23 cellular contexts compared by ENCODE assay signal in the genomic region with DNA sequence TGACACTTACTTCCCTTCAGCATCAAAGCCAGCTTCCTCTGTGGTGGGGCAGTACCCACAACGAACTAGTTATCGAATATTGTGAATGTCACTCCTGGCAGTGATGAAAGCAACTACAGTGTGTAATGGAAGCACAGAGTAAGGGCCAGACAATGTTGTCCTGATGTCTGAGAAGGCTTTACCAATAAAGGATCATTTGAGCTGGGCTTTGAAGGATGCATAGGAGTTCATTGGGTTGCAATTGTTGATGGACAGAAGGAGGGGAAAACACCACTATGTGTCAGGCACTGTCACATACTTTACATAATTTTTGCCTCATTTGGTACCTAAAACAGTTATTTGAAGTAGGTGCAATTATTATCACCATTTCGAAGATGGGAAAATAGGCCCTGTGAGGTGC. TPM values are rescaled to one million over a fixed set of nuclear protein-coding genes. Genes with fewer than 3 reads are reported as not detected.
DNase-seq lines count a peak whose midpoint lies in the region; ATAC-seq and TF ChIP-seq lines count a peak whose summit lies in the region.
"Had no signal": no experiment of that assay in that cellular context is flagged by ENCODE, and none has a peak within 500 bp of the region (broad histone marks: within the 10 kb centered on the region; RNA-seq: fewer than 3 reads in every experiment).

No MANE protein-coding gene starts in this region.

- H3K27ac ChIP-seq in SK-N-SH (ENCODE audit: low read depth in 2 of 2, low read length in 1 of 2) (no peak overlapping the region), SK-N-MC (peak overlapping the region; percentile 99), parathyroid adenoma (peak overlapping the region; percentile 76)
- H3K27ac ChIP-seq: BLaER1 had no signal

- no peak for TF ChIP-seq EP300 in SK-N-SH (IDR thresholded peaks at IDR 0.05; ENCODE audit: borderline replicate concordance in 1 of 2, low read depth in 1 of 2, low read length in 1 of 2)

- H2AFZ ChIP-seq in SK-N-SH (ENCODE audit: low read depth) (no peak overlapping the region), parathyroid adenoma (no peak overlapping the region)

- peaks cover 23% of the 10 kb centered on the region for H3K4me1 Mint-ChIP-seq in nephron progenitor cell
- H3K4me1 Mint-ChIP-seq: CD14-positive monocyte; CD4-positive, alpha-beta memory T cell; CD4-positive, CD25-positive, alpha-beta regulatory T cell; CD8-positive, alpha-beta memory T cell had no signal

- H3K36me3 Mint-ChIP-seq in nephron progenitor cell (ENCODE audit: low read depth), result no peaks in the 10 kb centered on the region
- H3K36me3 Mint-ChIP-seq: CD14-positive monocyte; CD4-positive, alpha-beta memory T cell; CD4-positive, CD25-positive, alpha-beta regulatory T cell had no signal

- no peaks in the 10 kb centered on the region for H3K9me3 ChIP-seq in SK-N-SH
- H3K9me3 ChIP-seq in SK-N-MC (ENCODE audit: low read depth, low read length), result no peaks in the 10 kb centered on the region
- H3K9me3 ChIP-seq in parathyroid adenoma (ENCODE audit: control insufficient read depth, low read length), result no peaks in the 10 kb centered on the region
- H3K9me3 ChIP-seq: BLaER1 had no signal

- WGBS in SK-N-SH (ENCODE audit: low lambda C conversion rate), result 26% methylated on average over 3 of the region's 3 CpGs

- no peak overlapping the region for H3K4me2 ChIP-seq in SK-N-SH
- no peak overlapping the region for H3K4me2 ChIP-seq in parathyroid adenoma (ENCODE audit: low read length)
- H3K4me2 ChIP-seq: BLaER1 had no signal

- H3K4me1 ChIP-seq in SK-N-SH (ENCODE audit: control insufficient read depth in 1 of 2, insufficient read depth in 2 of 2, low read depth in 1 of 2, low read length in 1 of 2) (peaks cover 0 to 2% of the 10 kb centered on the region in 2 experiments; a peak in 1 of 4 replicates), parathyroid adenoma (peaks cover 6% of the 10 kb centered on the region)
- H3K4me1 ChIP-seq: BE2C had no signal

- no peaks in the 10 kb centered on the region for H3F3A ChIP-seq in SK-N-SH (replicated peaks; ENCODE audit: insufficient read depth)

- H3K4me3 Mint-ChIP-seq in nephron progenitor cell, result no peak overlapping the region
- H3K4me3 Mint-ChIP-seq: CD14-positive monocyte; CD4-positive, alpha-beta memory T cell; CD4-positive, CD25-positive, alpha-beta regulatory T cell; CD8-positive, alpha-beta memory T cell had no signal

- DNase-seq in SK-N-SH (no peak), SK-N-MC (ENCODE audit: low read depth, low spot score) (no peak), NCI-H510A (lab: John Stamatoyannopoulos, UW) (no peak), nephron progenitor cell (no peak)
- DNase-seq: 8988T; ACHN; BE2C; C1 segment of cervical spinal cord; CD4-positive, alpha-beta memory T cell; CD4-positive, CD25-positive, alpha-beta regulatory T cell; CD8-positive, alpha-beta memory T cell; COR-L47; DMS 273 treated with DMSO at 0.1 percent for 48 hours; DMS153; DMS53; DMS79; DND-41; EL; GDM1 had no signal

- H4K20me1 ChIP-seq in SK-N-SH (ENCODE audit: insufficient read depth), result no peaks in the 10 kb centered on the region
- H4K20me1 ChIP-seq: BLaER1 had no signal

- H3K27me3 Mint-ChIP-seq in nephron progenitor cell (ENCODE audit: low read depth, poor library complexity), result peaks cover 2% of the 10 kb centered on the region
- H3K27me3 Mint-ChIP-seq: CD4-positive, CD25-positive, alpha-beta regulatory T cell had no signal

- POLR2A ChIA-PET in SK-N-SH (lab: Yijun Ruan, JAX), result no interaction called here

- H3K4me3 ChIP-seq in SK-N-SH (ENCODE audit: low read depth in 2 of 2, low read length in 1 of 2), result no peak overlapping the region
- H3K4me3 ChIP-seq in SK-N-MC, result peak overlapping the region; percentile 64
- H3K4me3 ChIP-seq in parathyroid adenoma (ENCODE audit: low read depth, low read length), result no peak overlapping the region
- H3K4me3 ChIP-seq: BLaER1 had no signal

- TF ChIP-seq CTCF in SK-N-SH (IDR thresholded peaks at IDR 0.05), result no peak
- no peak for TF ChIP-seq CTCF in parathyroid adenoma (IDR thresholded peaks at IDR 0.05)
- no peak for TF ChIP-seq CTCF in nephron progenitor cell (IDR thresholded peaks at IDR 0.05)

- H3K27me3 ChIP-seq in SK-N-SH (ENCODE audit: insufficient read depth) (no peaks in the 10 kb centered on the region), parathyroid adenoma (ENCODE audit: control insufficient read depth, insufficient read depth, low read length) (no peaks in the 10 kb centered on the region)
- H3K27me3 ChIP-seq: BE2C, BLaER1 had no signal

- H3K36me3 ChIP-seq in SK-N-SH (replicated peaks in 1 of 2; ENCODE audit: control insufficient read depth in 1 of 2, insufficient read depth in 2 of 2, low read length in 1 of 2) (no peaks in the 10 kb centered on the region), SK-N-MC (ENCODE audit: insufficient read depth, low read length) (no peaks in the 10 kb centered on the region), parathyroid adenoma (ENCODE audit: control insufficient read depth, insufficient read depth, low read length) (no peaks in the 10 kb centered on the region)
- H3K36me3 ChIP-seq: BLaER1 had no signal

- H3K9me2 ChIP-seq in SK-N-SH, result no peaks in the 10 kb centered on the region

- H3K9ac ChIP-seq in SK-N-SH (no peak overlapping the region), SK-N-MC (ENCODE audit: insufficient read length) (peak overlapping the region; percentile 54), parathyroid adenoma (no peak overlapping the region)
- H3K9ac ChIP-seq: BLaER1 had no signal

- ATAC-seq in SK-N-SH treated with all-trans-retinoic acid at 6 μM for 48 hours, result no peak

- H3K9me3 Mint-ChIP-seq in nephron progenitor cell, result no peaks in the 10 kb centered on the region

- H3K79me2 ChIP-seq in SK-N-SH (ENCODE audit: insufficient read depth) (no peaks in the 10 kb centered on the region), parathyroid adenoma (no peaks in the 10 kb centered on the region)

- CTCF ChIA-PET in SK-N-SH (lab: Yijun Ruan, JAX), result interaction anchor here (1.0 to 2.1 kb wide), 2 partner anchors 8 to 20 kb away, joined by 3 to 8 read pairs; no protein-coding TSS in a partner anchor

- H3K27ac Mint-ChIP-seq in nephron progenitor cell, result no peak overlapping the region
- H3K27ac Mint-ChIP-seq: CD14-positive monocyte; CD4-positive, alpha-beta memory T cell; CD4-positive, CD25-positive, alpha-beta regulatory T cell; CD8-positive, alpha-beta memory T cell had no signal

- no peak for TF ChIP-seq RAD21 in SK-N-SH (IDR thresholded peaks at IDR 0.05; ENCODE audit: low read length)

TF ChIP-seq in SK-N-SH treated with all-trans-retinoic acid at 6 μM for 48 hours, 23 proteins besides CTCF, POLR2A, EP300 and RAD21 (continues in another document):
- TF ChIP-seq TCF4 (CRISPR knock-in tag; IDR thresholded peaks at IDR 0.05; ENCODE audit: borderline replicate concordance) (no peak), ESRRG (CRISPR knock-in tag; IDR thresholded peaks at IDR 0.05) (no peak), POU6F1 (CRISPR knock-in tag; IDR thresholded peaks at IDR 0.05; ENCODE audit: borderline replicate concordance, low read depth) (no peak), ZFP3 (CRISPR knock-in tag; IDR thresholded peaks at IDR 0.05) (peak; percentile 84; the same call in 1 of the 2 replicates), ARNTL (CRISPR knock-in tag; IDR thresholded peaks at IDR 0.05; ENCODE audit: borderline replicate concordance, low read depth) (no peak)

TF ChIP-seq in SK-N-SH, 30 proteins besides CTCF, POLR2A, EP300 and RAD21 (continues in another document):
- TF ChIP-seq ELF1 (IDR thresholded peaks at IDR 0.05) (no peak), SMC3 (IDR thresholded peaks at IDR 0.05; ENCODE audit: low read depth, low read length) (no peak), GATA2 (CRISPR knock-in tag; IDR thresholded peaks at IDR 0.05) (no peak), NFIC (IDR thresholded peaks at IDR 0.05; ENCODE audit: borderline replicate concordance) (no peak), JUND (IDR thresholded peaks at IDR 0.05) (no peak), MAX (IDR thresholded peaks at IDR 0.05; ENCODE audit: low read depth) (no peak), GABPA (IDR thresholded peaks at IDR 0.05; ENCODE audit: low read depth) (no peak)
- TF ChIP-seq, protein P1, sequence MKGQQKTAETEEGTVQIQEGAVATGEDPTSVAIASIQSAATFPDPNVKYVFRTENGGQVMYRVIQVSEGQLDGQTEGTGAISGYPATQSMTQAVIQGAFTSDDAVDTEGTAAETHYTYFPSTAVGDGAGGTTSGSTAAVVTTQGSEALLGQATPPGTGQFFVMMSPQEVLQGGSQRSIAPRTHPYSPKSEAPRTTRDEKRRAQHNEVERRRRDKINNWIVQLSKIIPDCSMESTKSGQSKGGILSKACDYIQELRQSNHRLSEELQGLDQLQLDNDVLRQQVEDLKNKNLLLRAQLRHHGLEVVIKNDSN (IDR thresholded peaks at IDR 0.05; ENCODE audit: borderline replicate concordance, low read depth), result no peak
- TF ChIP-seq, protein P2, sequence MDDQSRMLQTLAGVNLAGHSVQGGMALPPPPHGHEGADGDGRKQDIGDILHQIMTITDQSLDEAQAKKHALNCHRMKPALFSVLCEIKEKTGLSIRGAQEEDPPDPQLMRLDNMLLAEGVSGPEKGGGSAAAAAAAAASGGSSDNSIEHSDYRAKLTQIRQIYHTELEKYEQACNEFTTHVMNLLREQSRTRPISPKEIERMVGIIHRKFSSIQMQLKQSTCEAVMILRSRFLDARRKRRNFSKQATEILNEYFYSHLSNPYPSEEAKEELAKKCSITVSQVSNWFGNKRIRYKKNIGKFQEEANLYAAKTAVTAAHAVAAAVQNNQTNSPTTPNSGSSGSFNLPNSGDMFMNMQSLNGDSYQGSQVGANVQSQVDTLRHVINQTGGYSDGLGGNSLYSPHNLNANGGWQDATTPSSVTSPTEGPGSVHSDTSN (IDR thresholded peaks at IDR 0.05), result no peak

RNA-seq across cellular contexts. Expression of gene HSPB8, which starts 44.1 kb away (rescaled TPM):
- polyA plus RNA-seq in SK-N-SH (2012; rRNA removed), result 1.2 and 1.6 TPM in 2 replicates
- polyA plus RNA-seq in SK-N-SH (2012; cell fraction: cytosol; rRNA removed), result 0.84 and 1.2 TPM in 2 replicates
- 1.2 and 1.7 TPM in 2 replicates for polyA plus RNA-seq in SK-N-SH (2012; cell fraction: nucleus; rRNA removed)
- polyA plus RNA-seq: CD14-positive monocyte; CD4-positive, alpha-beta memory T cell; CD4-positive, CD25-positive, alpha-beta regulatory T cell; CD8-positive, alpha-beta memory T cell had no signal

Comparison
In these comparisons a context has a peak if more than half of its experiments do, and no peak if none do; other contexts are left out.
1. H3K27ac ChIP-seq: peak in SK-N-MC (single experiment) and parathyroid adenoma (single experiment); none in SK-N-SH (0 of 2).